ENCODE assay signal across 8 cellular contexts in the genomic region with DNA sequence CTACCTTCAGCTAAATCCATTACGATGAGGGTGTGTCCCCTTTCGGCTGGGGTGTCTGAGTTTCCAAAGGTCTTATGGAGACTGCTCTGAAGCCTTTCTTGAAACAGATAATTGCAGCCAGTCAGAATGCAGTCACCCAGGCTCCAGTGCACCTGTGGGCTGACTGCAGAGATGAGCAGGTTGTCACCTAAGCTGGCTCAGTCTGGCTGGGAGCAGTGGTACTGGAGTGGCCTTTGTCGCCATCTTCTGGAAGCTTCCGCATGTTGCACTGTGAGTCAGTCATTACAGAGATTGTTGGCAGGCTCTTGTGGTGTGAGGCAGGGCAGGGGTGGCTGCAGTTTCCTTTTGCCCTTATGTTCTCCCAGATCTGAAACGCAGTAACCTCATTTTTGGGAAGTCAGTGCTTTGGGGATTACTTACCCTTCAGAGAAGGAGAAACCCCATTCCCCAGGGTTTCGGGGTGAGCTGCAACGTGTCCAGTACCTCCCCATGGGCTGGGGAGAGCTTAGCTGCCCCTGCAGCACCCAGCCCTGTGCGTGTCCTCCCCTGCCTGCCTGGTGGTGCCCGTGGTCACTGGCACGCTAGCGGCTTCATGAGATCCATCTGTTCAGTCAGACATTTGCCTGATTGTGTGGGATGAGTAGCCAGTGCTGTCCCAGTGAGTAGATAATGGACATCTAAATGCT. TPM values are rescaled to one million over a fixed set of nuclear protein-coding genes. Genes with fewer than 3 reads are reported as not detected.
DNase-seq lines count a peak whose midpoint lies in the region; ATAC-seq and TF ChIP-seq lines count a peak whose summit lies in the region.

No MANE protein-coding gene starts in this region.

- no peak for TF ChIP-seq POLR2A in lower leg skin (IDR thresholded peaks at IDR 0.05)

- DNase-seq in CD1c-positive myeloid dendritic cell (ENCODE audit: extremely low spot score) (peak; percentile 79), NCI-H446 (lab: John Stamatoyannopoulos, UW) (peak; percentile 70 to 84), colonic mucosa (peak; percentile 77), lower leg skin (ENCODE audit: low spot score in 2 of 2) (peak; percentile 83 to 95)
- peak; percentile 85 for DNase-seq in activated CD4-positive, alpha-beta T cell treated with anti-CD3 and anti-CD28 coated beads for 48 hours
- peak; percentile 58 to 63 (median 60) for DNase-seq in stimulated activated CD4-positive, alpha-beta T cell treated with anti-CD3 and anti-CD28 coated beads, TNF-alpha, amount 100 ng/mL, for 48 hours (ENCODE audit: low read depth in 3 of 3)

- H3K9ac ChIP-seq in colonic mucosa (ENCODE audit: low read depth in 2 of 2, low read length in 2 of 2), result no peak overlapping the region

- no peak overlapping the region for H3K27ac ChIP-seq in colonic mucosa

- intact Hi-C loops in colonic mucosa (cut with DNase I), result loop anchor here (2.0 kb wide), 1 partner anchor 68 kb away; no protein-coding TSS in a partner anchor
- intact Hi-C loops in lower leg skin (cut with DNase I; ENCODE audit: low total_unique reads), result loop anchor here (5.0 to 10.0 kb wide), 2 partner anchors 67 to 1074 kb away; no protein-coding TSS in a partner anchor

- 46 to 52% methylated on average over 11 of the region's 11 CpGs for WGBS in lower leg skin, 2 donors

- no peaks in the 10 kb centered on the region for H3K9me3 ChIP-seq in colonic mucosa

- H3K36me3 ChIP-seq in colonic mucosa, result no peaks in the 10 kb centered on the region

- H3K27me3 ChIP-seq in colonic mucosa, result no peaks in the 10 kb centered on the region

- TF ChIP-seq CTCF in colonic mucosa (IDR thresholded peaks at IDR 0.05) (peak; percentile 84), lower leg skin (IDR thresholded peaks at IDR 0.05) (peak in 1 of 3 donors; percentile 92)

- no peak overlapping the region for H3K4me3 ChIP-seq in colonic mucosa
- H3K4me3 ChIP-seq in lower leg skin (ENCODE audit: low read depth, poor library complexity, severe bottlenecking), result no peak overlapping the region

- H3K4me1 ChIP-seq in colonic mucosa, result no peaks in the 10 kb centered on the region

- peak; percentile 69 for ATAC-seq in GM19324 (IDR thresholded peaks at IDR 0.05; ENCODE audit: low FRiP score, unreplicated experiment)
- ATAC-seq in HG03354 (IDR thresholded peaks at IDR 0.05; ENCODE audit: poor library complexity, severe bottlenecking, unreplicated experiment), result peak; percentile 92

RNA-seq across cellular contexts. Expression of a gene that starts 48.0 kb away (rescaled TPM):
- total RNA-seq in colonic mucosa, result 10 to 100 TPM; 21.8 to 23.0 TPM
- 10 to 100 TPM; 17.1 to 30.0 (median 26.2) TPM for total RNA-seq in lower leg skin
